ENCODE assay signal across 1 cellular context in the genomic region with DNA sequence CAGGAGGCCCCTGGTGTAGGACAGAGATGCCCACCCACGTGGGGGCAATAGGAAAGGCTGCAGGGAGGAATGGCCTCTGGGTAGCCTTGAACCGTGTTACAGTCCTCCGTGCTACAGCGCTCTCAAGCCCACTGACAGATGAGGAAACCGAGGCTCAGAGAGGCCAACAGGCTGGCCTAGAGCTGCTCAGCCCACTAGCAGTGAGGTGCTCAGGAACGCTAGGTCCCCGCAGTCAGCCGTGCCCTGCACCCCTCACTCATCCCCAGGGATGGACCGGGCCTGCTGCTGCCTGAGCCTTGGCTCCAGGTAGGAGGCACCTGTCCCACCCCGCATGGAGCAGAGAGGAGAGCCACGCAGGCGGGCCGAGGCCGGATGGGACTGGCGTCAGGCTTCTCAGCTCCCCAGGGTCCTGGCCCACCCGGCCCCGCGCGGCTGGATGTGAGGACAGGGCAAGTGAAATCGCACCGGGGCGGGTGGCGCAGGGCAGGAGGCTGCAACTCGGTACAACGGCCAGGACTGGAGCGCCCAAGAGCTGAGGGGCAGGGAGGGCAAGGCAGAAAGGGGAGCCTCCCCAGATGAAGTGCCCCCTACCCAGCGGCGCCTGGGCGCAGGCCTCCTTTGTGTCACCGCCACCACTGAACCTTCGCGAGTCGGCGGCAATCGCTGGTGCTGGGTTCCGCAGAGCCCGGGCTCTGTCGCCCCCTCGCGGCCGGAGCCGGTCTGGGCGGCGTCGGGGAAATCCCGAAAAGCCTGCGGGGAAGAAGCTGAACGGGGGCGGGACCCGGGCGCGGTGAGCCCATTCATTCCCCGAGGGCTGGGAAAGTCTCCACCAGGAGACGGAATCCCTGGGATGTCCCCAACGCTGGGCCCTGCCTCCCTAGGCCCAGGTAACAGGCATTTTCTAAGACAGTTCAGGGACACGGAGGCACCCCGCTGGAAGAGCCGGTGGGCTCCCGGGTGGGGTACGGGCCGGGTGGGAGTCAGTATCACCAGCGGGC.
TF ChIP-seq lines count a peak whose summit lies in the region.

No MANE protein-coding gene starts in this region.

TF ChIP-seq in HepG2, 621 proteins besides CTCF, POLR2A, EP300 and RAD21 (continued from another document and continues in another):
- no peak for TF ChIP-seq RNF219 (CRISPR knock-in tag; IDR thresholded peaks at IDR 0.05)
- TF ChIP-seq ZNF784 (CRISPR knock-in tag; IDR thresholded peaks at IDR 0.05; ENCODE audit: borderline replicate concordance): no peak
- no peak for TF ChIP-seq GLI4 (CRISPR knock-in tag; IDR thresholded peaks at IDR 0.05; ENCODE audit: borderline replicate concordance)
- no peak for TF ChIP-seq ZNF766 (CRISPR knock-in tag; IDR thresholded peaks at IDR 0.05; ENCODE audit: borderline replicate concordance)
- TF ChIP-seq, protein P1, sequence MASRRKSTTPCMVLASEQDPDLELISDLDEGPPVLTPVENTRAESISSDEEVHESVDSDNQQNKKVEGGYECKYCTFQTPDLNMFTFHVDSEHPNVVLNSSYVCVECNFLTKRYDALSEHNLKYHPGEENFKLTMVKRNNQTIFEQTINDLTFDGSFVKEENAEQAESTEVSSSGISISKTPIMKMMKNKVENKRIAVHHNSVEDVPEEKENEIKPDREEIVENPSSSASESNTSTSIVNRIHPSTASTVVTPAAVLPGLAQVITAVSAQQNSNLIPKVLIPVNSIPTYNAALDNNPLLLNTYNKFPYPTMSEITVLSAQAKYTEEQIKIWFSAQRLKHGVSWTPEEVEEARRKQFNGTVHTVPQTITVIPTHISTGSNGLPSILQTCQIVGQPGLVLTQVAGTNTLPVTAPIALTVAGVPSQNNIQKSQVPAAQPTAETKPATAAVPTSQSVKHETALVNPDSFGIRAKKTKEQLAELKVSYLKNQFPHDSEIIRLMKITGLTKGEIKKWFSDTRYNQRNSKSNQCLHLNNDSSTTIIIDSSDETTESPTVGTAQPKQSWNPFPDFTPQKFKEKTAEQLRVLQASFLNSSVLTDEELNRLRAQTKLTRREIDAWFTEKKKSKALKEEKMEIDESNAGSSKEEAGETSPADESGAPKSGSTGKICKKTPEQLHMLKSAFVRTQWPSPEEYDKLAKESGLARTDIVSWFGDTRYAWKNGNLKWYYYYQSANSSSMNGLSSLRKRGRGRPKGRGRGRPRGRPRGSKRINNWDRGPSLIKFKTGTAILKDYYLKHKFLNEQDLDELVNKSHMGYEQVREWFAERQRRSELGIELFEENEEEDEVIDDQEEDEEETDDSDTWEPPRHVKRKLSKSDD (CRISPR knock-in tag; IDR thresholded peaks at IDR 0.05; ENCODE audit: low read depth): peak; percentile 54; the same call in 1 of the 2 replicates
- no peak for TF ChIP-seq ZNF383 (CRISPR knock-in tag; IDR thresholded peaks at IDR 0.05; ENCODE audit: borderline replicate concordance)
- TF ChIP-seq, protein P2, sequence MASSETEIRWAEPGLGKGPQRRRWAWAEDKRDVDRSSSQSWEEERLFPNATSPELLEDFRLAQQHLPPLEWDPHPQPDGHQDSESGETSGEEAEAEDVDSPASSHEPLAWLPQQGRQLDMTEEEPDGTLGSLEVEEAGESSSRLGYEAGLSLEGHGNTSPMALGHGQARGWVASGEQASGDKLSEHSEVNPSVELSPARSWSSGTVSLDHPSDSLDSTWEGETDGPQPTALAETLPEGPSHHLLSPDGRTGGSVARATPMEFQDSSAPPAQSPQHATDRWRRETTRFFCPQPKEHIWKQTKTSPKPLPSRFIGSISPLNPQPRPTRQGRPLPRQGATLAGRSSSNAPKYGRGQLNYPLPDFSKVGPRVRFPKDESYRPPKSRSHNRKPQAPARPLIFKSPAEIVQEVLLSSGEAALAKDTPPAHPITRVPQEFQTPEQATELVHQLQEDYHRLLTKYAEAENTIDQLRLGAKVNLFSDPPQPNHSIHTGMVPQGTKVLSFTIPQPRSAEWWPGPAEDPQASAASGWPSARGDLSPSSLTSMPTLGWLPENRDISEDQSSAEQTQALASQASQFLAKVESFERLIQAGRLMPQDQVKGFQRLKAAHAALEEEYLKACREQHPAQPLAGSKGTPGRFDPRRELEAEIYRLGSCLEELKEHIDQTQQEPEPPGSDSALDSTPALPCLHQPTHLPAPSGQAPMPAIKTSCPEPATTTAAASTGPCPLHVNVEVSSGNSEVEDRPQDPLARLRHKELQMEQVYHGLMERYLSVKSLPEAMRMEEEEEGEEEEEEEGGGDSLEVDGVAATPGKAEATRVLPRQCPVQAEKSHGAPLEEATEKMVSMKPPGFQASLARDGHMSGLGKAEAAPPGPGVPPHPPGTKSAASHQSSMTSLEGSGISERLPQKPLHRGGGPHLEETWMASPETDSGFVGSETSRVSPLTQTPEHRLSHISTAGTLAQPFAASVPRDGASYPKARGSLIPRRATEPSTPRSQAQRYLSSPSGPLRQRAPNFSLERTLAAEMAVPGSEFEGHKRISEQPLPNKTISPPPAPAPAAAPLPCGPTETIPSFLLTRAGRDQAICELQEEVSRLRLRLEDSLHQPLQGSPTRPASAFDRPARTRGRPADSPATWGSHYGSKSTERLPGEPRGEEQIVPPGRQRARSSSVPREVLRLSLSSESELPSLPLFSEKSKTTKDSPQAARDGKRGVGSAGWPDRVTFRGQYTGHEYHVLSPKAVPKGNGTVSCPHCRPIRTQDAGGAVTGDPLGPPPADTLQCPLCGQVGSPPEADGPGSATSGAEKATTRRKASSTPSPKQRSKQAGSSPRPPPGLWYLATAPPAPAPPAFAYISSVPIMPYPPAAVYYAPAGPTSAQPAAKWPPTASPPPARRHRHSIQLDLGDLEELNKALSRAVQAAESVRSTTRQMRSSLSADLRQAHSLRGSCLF (CRISPR knock-in tag; IDR thresholded peaks at IDR 0.05; ENCODE audit: borderline replicate concordance): no peak
- peak; percentile 43; the same call in 1 of the 2 replicates for TF ChIP-seq ZBTB7B (CRISPR knock-in tag; IDR thresholded peaks at IDR 0.05)
- peak; percentile 96 for TF ChIP-seq HBP1 (CRISPR knock-in tag; IDR thresholded peaks at IDR 0.05; ENCODE audit: low read depth)
- TF ChIP-seq ZNF615 (CRISPR knock-in tag; IDR thresholded peaks at IDR 0.05; ENCODE audit: borderline replicate concordance): no peak
- TF ChIP-seq NCOA5 (CRISPR knock-in tag; IDR thresholded peaks at IDR 0.05): no peak
- TF ChIP-seq HHEX (CRISPR knock-in tag; IDR thresholded peaks at IDR 0.05): no peak
- no peak for TF ChIP-seq FOXK2 (IDR thresholded peaks at IDR 0.05)
- peak; percentile 44; the same call in 1 of the 2 replicates for TF ChIP-seq ZNF256 (CRISPR knock-in tag; conservative IDR thresholded peaks at IDR 0.05)
- TF ChIP-seq GZF1 (CRISPR knock-in tag; IDR thresholded peaks at IDR 0.05): no peak
- TF ChIP-seq NFE2L2 (IDR thresholded peaks at IDR 0.05; ENCODE audit: low read length): no peak
- no peak for TF ChIP-seq FOXP1 (IDR thresholded peaks at IDR 0.05)
- no peak for TF ChIP-seq FOXP1 (CRISPR knock-in tag; IDR thresholded peaks at IDR 0.05)
- TF ChIP-seq KDM5A (IDR thresholded peaks at IDR 0.05; ENCODE audit: borderline replicate concordance, low read length): no peak
- no peak for TF ChIP-seq ZNF577 (CRISPR knock-in tag; IDR thresholded peaks at IDR 0.05; ENCODE audit: borderline replicate concordance, low read depth)
- no peak for TF ChIP-seq ZNF235 (CRISPR knock-in tag; IDR thresholded peaks at IDR 0.05; ENCODE audit: borderline replicate concordance)
- no peak for TF ChIP-seq ASH2L (IDR thresholded peaks at IDR 0.05; ENCODE audit: insufficient read length, low read depth, low read length)
- TF ChIP-seq EZH2 (conservative IDR thresholded peaks at IDR 0.05; ENCODE audit: low read depth, low read length): no peak
- 0 out of 2 replicates have a peak, but pooled peaks have one; percentile 36 for TF ChIP-seq MIER2 (CRISPR knock-in tag; IDR thresholded peaks at IDR 0.05)
- TF ChIP-seq, protein P3, sequence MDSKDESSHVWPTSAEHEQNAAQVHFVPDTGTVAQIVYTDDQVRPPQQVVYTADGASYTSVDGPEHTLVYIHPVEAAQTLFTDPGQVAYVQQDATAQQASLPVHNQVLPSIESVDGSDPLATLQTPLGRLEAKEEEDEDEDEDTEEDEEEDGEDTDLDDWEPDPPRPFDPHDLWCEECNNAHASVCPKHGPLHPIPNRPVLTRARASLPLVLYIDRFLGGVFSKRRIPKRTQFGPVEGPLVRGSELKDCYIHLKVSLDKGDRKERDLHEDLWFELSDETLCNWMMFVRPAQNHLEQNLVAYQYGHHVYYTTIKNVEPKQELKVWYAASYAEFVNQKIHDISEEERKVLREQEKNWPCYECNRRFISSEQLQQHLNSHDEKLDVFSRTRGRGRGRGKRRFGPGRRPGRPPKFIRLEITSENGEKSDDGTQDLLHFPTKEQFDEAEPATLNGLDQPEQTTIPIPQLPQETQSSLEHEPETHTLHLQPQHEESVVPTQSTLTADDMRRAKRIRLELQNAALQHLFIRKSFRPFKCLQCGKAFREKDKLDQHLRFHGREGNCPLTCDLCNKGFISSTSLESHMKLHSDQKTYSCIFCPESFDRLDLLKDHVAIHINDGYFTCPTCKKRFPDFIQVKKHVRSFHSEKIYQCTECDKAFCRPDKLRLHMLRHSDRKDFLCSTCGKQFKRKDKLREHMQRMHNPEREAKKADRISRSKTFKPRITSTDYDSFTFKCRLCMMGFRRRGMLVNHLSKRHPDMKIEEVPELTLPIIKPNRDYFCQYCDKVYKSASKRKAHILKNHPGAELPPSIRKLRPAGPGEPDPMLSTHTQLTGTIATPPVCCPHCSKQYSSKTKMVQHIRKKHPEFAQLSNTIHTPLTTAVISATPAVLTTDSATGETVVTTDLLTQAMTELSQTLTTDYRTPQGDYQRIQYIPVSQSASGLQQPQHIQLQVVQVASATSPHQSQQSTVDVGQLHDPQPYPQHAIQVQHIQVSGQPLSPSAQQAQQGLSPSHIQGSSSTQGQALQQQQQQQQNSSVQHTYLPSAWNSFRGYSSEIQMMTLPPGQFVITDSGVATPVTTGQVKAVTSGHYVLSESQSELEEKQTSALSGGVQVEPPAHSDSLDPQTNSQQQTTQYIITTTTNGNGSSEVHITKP (CRISPR knock-in tag; IDR thresholded peaks at IDR 0.05; ENCODE audit: low read depth): peak; percentile 58; the same call in 1 of the 2 replicates
- no peak for TF ChIP-seq SRSF1 (optimal IDR thresholded peaks at IDR 0.05; ENCODE audit: low read depth, low read length)
- TF ChIP-seq GPN1 (CRISPR knock-in tag; IDR thresholded peaks at IDR 0.05; ENCODE audit: borderline replicate concordance): no peak
- TF ChIP-seq ZNF382 (CRISPR knock-in tag; IDR thresholded peaks at IDR 0.05; ENCODE audit: borderline replicate concordance): no peak
- TF ChIP-seq SIX1 (CRISPR knock-in tag; IDR thresholded peaks at IDR 0.05; ENCODE audit: borderline replicate concordance): no peak
- no peak for TF ChIP-seq NONO (IDR thresholded peaks at IDR 0.05)
- peak; percentile 84 for TF ChIP-seq NONO (CRISPR knock-in tag; conservative IDR thresholded peaks at IDR 0.05)
- 0 out of 2 replicates have a peak, but pooled peaks have one; percentile 92 for TF ChIP-seq RELA (CRISPR knock-in tag; IDR thresholded peaks at IDR 0.05)
- TF ChIP-seq ZNF569 (CRISPR knock-in tag; IDR thresholded peaks at IDR 0.05; ENCODE audit: borderline replicate concordance): no peak
- no peak for TF ChIP-seq ZNF225 (CRISPR knock-in tag; IDR thresholded peaks at IDR 0.05)
- no peak for TF ChIP-seq RBM39 (IDR thresholded peaks at IDR 0.05; ENCODE audit: low read depth, low read length, poor library complexity, severe bottlenecking)
- no peak for TF ChIP-seq SALL2 (CRISPR knock-in tag; IDR thresholded peaks at IDR 0.05)
- TF ChIP-seq ZEB1 (IDR thresholded peaks at IDR 0.05; ENCODE audit: insufficient replicate concordance, low read depth): no peak
- TF ChIP-seq XBP1 (CRISPR knock-in tag; IDR thresholded peaks at IDR 0.05): no peak
- no peak; the same call in none of the 2 replicates for TF ChIP-seq ZMYM3 (CRISPR knock-in tag; IDR thresholded peaks at IDR 0.05)
- TF ChIP-seq DMAP1 (CRISPR knock-in tag; IDR thresholded peaks at IDR 0.05): peak; percentile 46; the same call in 1 of the 2 replicates
